9 cellular contexts compared by ENCODE assay signal in the genomic region with DNA sequence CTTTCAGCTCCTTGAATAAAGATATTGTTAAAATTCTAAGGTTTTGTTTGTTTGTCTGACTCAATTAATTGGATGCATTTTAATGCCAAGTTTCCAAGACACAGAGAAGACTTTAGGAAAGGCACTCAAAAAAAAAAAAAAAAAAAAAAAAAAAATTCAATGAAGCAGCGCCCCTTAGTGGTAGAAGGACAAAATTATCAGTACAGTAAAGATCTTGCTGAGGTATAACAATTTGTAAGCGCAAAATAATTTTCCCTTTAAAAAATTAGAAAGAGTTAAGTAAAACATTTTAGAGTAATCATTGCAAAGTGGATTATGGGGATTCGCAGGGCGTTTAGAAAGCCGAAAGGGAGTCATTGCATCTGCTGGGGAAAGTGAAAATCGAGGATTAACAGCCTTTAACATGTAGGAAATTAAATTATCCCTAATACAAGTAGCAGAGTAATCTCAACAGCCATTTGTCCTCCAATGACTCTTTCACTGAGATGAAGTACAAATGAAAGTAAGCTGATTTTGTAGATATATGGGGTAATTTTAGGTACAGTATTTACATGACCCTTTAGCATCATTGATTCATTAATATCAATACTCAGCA. TPM values are rescaled to one million over a fixed set of nuclear protein-coding genes. Genes with fewer than 3 reads are reported as not detected.
DNase-seq lines count a peak whose midpoint lies in the region; ATAC-seq and TF ChIP-seq lines count a peak whose summit lies in the region.
"Had no signal": no experiment of that assay in that cellular context is flagged by ENCODE, and none has a peak within 500 bp of the region (broad histone marks: within the 10 kb centered on the region; RNA-seq: fewer than 3 reads in every experiment).

No MANE protein-coding gene starts in this region.

- CTCF ChIA-PET in Panc1 (lab: Charles Lee) = no interaction called here

- no peaks in the 10 kb centered on the region for H3K27me3 Mint-ChIP-seq in stimulated activated naive B cell treated with anti-CD40 and anti-IgM and Interleukin-4, amounts not matched to agents 10 μg/mL and 1 μg/mL and 100 μg/mL, for 72 hours
- H3K27me3 Mint-ChIP-seq: stimulated activated naive CD8-positive, alpha-beta T cell treated with anti-CD3 and anti-CD28 coated beads, Interleukin-15, Interleukin-2, amounts not matched to agents 100 ng/mL and 50 ng/mL, for 24 hours had no signal

- no peak for TF ChIP-seq EP300 in esophagus muscularis mucosa (IDR thresholded peaks at IDR 0.05)

- no peaks in the 10 kb centered on the region for H3K36me3 Mint-ChIP-seq in stimulated activated naive B cell treated with anti-CD40 and anti-IgM and Interleukin-4, amounts not matched to agents 10 μg/mL and 1 μg/mL and 100 μg/mL, for 72 hours

- ATAC-seq in Panc1 = 0 out of 2 replicates have a peak, but pooled peaks have one; percentile 37
- ATAC-seq in HG03571 (IDR thresholded peaks at IDR 0.05; ENCODE audit: unreplicated experiment) = no peak
- ATAC-seq in stimulated activated naive B cell treated with anti-CD40 and anti-IgM and Interleukin-4, amounts not matched to agents 10 μg/mL and 1 μg/mL and 100 μg/mL, for 72 hours (replicated peaks) = no peak

- intact Hi-C loops in Panc1 (cut with micrococcal nuclease; ENCODE audit: unreplicated experiment) = loop anchor here (10.0 kb wide), 1 partner anchor 293 kb away; no protein-coding TSS in a partner anchor
- intact Hi-C loops in esophagus muscularis mucosa (cut with DNase I) = loop anchor here (5.0 kb wide), 2 partner anchors 35 to 305 kb away; partner anchors contain the start of gene MEGF11

- POLR2A ChIA-PET in Panc1 (lab: Charles Lee) = no interaction called here

- no peaks in the 10 kb centered on the region for H3K9me3 Mint-ChIP-seq in stimulated activated naive B cell treated with anti-CD40 and anti-IgM and Interleukin-4, amounts not matched to agents 10 μg/mL and 1 μg/mL and 100 μg/mL, for 72 hours
- H3K9me3 Mint-ChIP-seq: stimulated activated naive CD8-positive, alpha-beta T cell treated with anti-CD3 and anti-CD28 coated beads, Interleukin-15, Interleukin-2, amounts not matched to agents 100 ng/mL and 50 ng/mL, for 24 hours had no signal

- no peak overlapping the region for H3K27ac Mint-ChIP-seq in stimulated activated naive B cell treated with anti-CD40 and anti-IgM and Interleukin-4, amounts not matched to agents 10 μg/mL and 1 μg/mL and 100 μg/mL, for 72 hours
- H3K27ac Mint-ChIP-seq: stimulated activated naive CD8-positive, alpha-beta T cell treated with anti-CD3 and anti-CD28 coated beads, Interleukin-15, Interleukin-2, amounts not matched to agents 100 ng/mL and 50 ng/mL, for 24 hours had no signal

- H3K4me3 Mint-ChIP-seq in stimulated activated naive B cell treated with anti-CD40 and anti-IgM and Interleukin-4, amounts not matched to agents 10 μg/mL and 1 μg/mL and 100 μg/mL, for 72 hours = no peak overlapping the region
- H3K4me3 Mint-ChIP-seq: stimulated activated naive CD8-positive, alpha-beta T cell treated with anti-CD3 and anti-CD28 coated beads, Interleukin-15, Interleukin-2, amounts not matched to agents 100 ng/mL and 50 ng/mL, for 24 hours had no signal

- H3K27ac ChIP-seq in Panc1 (ENCODE audit: low read length) (no peak overlapping the region), esophagus muscularis mucosa (replicated peaks in 1 of 4) (no peak overlapping the region)

- BruUV-seq in Panc1 (replicated peaks; lab: Mats Ljungman, UMichigan) = no TSS peak

- H3K9me3 ChIP-seq in Panc1 (ENCODE audit: control insufficient read depth, insufficient read depth, low read depth, low read length) (no peaks in the 10 kb centered on the region), esophagus muscularis mucosa (no peaks in the 10 kb centered on the region)

- TF ChIP-seq POLR2A in esophagus muscularis mucosa (IDR thresholded peaks at IDR 0.05; ENCODE audit: low read depth) = no peak

- peak; percentile 24 for TF ChIP-seq CTCF in GM13976 (IDR thresholded peaks at IDR 0.05; ENCODE audit: borderline replicate concordance, control extremely low read depth, extremely low read depth, insufficient read depth, missing control alignments)
- TF ChIP-seq CTCF in Panc1 (IDR thresholded peaks at IDR 0.05) = peak; percentile 64; the same call in 1 of the 2 replicates
- peak; percentile 42 to 62 (median 44) for TF ChIP-seq CTCF in esophagus muscularis mucosa (IDR thresholded peaks at IDR 0.05)

- in situ Hi-C loops in GM13976 (cut with MboI; ENCODE audit: low sequenced_read_pairs, unreplicated experiment) = no loop called here
- in situ Hi-C loops in Panc1 (cut with HindIII; ENCODE audit: low pct_unique_long_range_greater_than_20kb, low sequenced_read_pairs) = no loop called here

- H3K36me3 ChIP-seq in Panc1 (ENCODE audit: control insufficient read depth, insufficient read depth, low read length) = no peaks in the 10 kb centered on the region
- no peaks in the 10 kb centered on the region for H3K36me3 ChIP-seq in esophagus muscularis mucosa

- DNase-seq in AG08395 (ENCODE audit: low spot score) = peak; percentile 60
- peak; percentile 52 for DNase-seq in GM13976 (ENCODE audit: low spot score)
- no peak for DNase-seq in Panc1 (ENCODE audit: low read depth, low spot score)
- no peak for DNase-seq in esophagus muscularis mucosa (ENCODE audit: extremely low spot score)
- peak; percentile 72 for DNase-seq in retina
- no peak for DNase-seq in stimulated activated naive B cell treated with anti-CD40 and anti-IgM and Interleukin-4, amounts not matched to agents 10 μg/mL and 1 μg/mL and 100 μg/mL, for 72 hours
- DNase-seq in activated CD4-positive, alpha-beta T cell treated with anti-CD3 and anti-CD28 coated beads for 1 hour = no peak

- WGBS in esophagus muscularis mucosa = 12% methylated on average over 6 of the region's 6 CpGs

- peaks cover 15 to 19% of the 10 kb centered on the region in 2 donors for H3K4me1 Mint-ChIP-seq in stimulated activated naive B cell treated with anti-CD40 and anti-IgM and Interleukin-4, amounts not matched to agents 10 μg/mL and 1 μg/mL and 100 μg/mL, for 72 hours

- H3K4me3 ChIP-seq in Panc1 (ENCODE audit: low read depth in 2 of 2, low read length in 2 of 2) = no peak overlapping the region
- no peak overlapping the region for H3K4me3 ChIP-seq in esophagus muscularis mucosa

- H3K27me3 ChIP-seq in Panc1 (ENCODE audit: control insufficient read depth, insufficient read depth, low read length) (no peaks in the 10 kb centered on the region), esophagus muscularis mucosa (no peaks in the 10 kb centered on the region)

- 0 out of 2 replicates have a peak, but pooled peaks cover 2% of the 10 kb centered on the region for H3K4me1 ChIP-seq in Panc1 (ENCODE audit: control insufficient read depth, insufficient read depth, low read length)
- peaks cover 5 to 36% (median 19%) of the 10 kb centered on the region in 4 donors for H3K4me1 ChIP-seq in esophagus muscularis mucosa

RNA-seq across cellular contexts. Expression of gene DIS3L, which starts 5.8 kb away (rescaled TPM):
- 31.1 TPM for total RNA-seq in Panc1 (2021; ENCODE audit: unreplicated experiment)
- polyA plus RNA-seq in Panc1 (2012; ENCODE audit: insufficient read length) = 17.9 TPM
- total RNA-seq in esophagus muscularis mucosa = 10 to 100 TPM; 33.3 to 47.9 (median 34.8) TPM

RNA-seq across cellular contexts. Expression of gene MEGF11, which starts 34.0 kb away (rescaled TPM):
- total RNA-seq in Panc1 (2021; ENCODE audit: unreplicated experiment) (0.95 TPM), esophagus muscularis mucosa (under 1 TPM in 2 of 4 donors, not detected in 2; 0.23 to 0.33 TPM)
- polyA plus RNA-seq in Panc1 (2012; ENCODE audit: insufficient read length) = 0.96 TPM

Comparison
In these comparisons a context has a peak if more than half of its experiments do, and no peak if none do; other contexts are left out.
1. DNase-seq: peak in AG08395 (single experiment), GM13976 (single experiment) and retina (single experiment); none in Panc1 (single experiment), esophagus muscularis mucosa (single experiment), stimulated activated naive B cell treated with anti-CD40 and anti-IgM and Interleukin-4, amounts not matched to agents 10 μg/mL and 1 μg/mL and 100 μg/mL, for 72 hours (single experiment) and activated CD4-positive, alpha-beta T cell treated with anti-CD3 and anti-CD28 coated beads for 1 hour (single experiment).
2. Peak in every context shown above with its lines, with median percentiles within 50 percentile points of each other: CTCF ChIP-seq.